Comparison of ENCODE assay signal across 8 cellular contexts in genomic region chr4:48173055-48173991, GRCh38. TPM values are rescaled to one million over a fixed set of nuclear protein-coding genes. Genes with fewer than 3 reads are reported as not detected.
DNase-seq lines count a peak whose midpoint lies in the region; ATAC-seq and TF ChIP-seq lines count a peak whose summit lies in the region.

No MANE protein-coding gene starts in this region.

- H3K4me3 ChIP-seq in CD8-positive, alpha-beta memory T cell (ENCODE audit: low read length) = no peak overlapping the region
- H3K4me3 ChIP-seq in astrocyte of the spinal cord (ENCODE audit: low read depth, low read length) = no peak overlapping the region
- no peak overlapping the region for H3K4me3 ChIP-seq in neural progenitor cell

- no peaks in the 10 kb centered on the region for H3F3A ChIP-seq in neural progenitor cell (ENCODE audit: low read depth)

- ATAC-seq in GM19463 (IDR thresholded peaks at IDR 0.05; ENCODE audit: unreplicated experiment) = peak; percentile 76
- ATAC-seq in HG03457 (IDR thresholded peaks at IDR 0.05; ENCODE audit: unreplicated experiment) = peak; percentile 74

- H3K27ac ChIP-seq in CD8-positive, alpha-beta memory T cell (ENCODE audit: low read depth, low read length) = peak overlapping the region; percentile 52
- H3K27ac ChIP-seq in neural progenitor cell = no peak overlapping the region

- DNase-seq in CD8-positive, alpha-beta memory T cell = no peak
- DNase-seq in astrocyte of the spinal cord (ENCODE audit: low read depth, low spot score) (peak; percentile 88), neural progenitor cell (ENCODE audit: low spot score) (peak; percentile 2), T-helper 1 cell (no peak), iPS-NIHi11 (ENCODE audit: low spot score) (no peak)
- DNase-seq in stimulated activated CD4-positive, alpha-beta T cell treated with anti-CD3 and anti-CD28 coated beads, Interleukin-4, amount 100 ng/mL, for 4 hours = no peak

- no peaks in the 10 kb centered on the region for H3K36me3 ChIP-seq in CD8-positive, alpha-beta memory T cell (ENCODE audit: insufficient read depth, low read length)
- H3K36me3 ChIP-seq in neural progenitor cell = no peaks in the 10 kb centered on the region

- H3K4me2 ChIP-seq in neural progenitor cell = no peak overlapping the region

- H4K20me1 ChIP-seq in neural progenitor cell (ENCODE audit: low read depth) = no peaks in the 10 kb centered on the region

- H3K4me1 ChIP-seq in CD8-positive, alpha-beta memory T cell (ENCODE audit: insufficient read depth, low read length) = no peaks in the 10 kb centered on the region
- H3K4me1 ChIP-seq in neural progenitor cell = no peaks in the 10 kb centered on the region

- H3K9me3 Mint-ChIP-seq in CD8-positive, alpha-beta memory T cell = no peaks in the 10 kb centered on the region
- no peaks in the 10 kb centered on the region for H3K9me3 Mint-ChIP-seq in neural progenitor cell

- H3K36me3 Mint-ChIP-seq in CD8-positive, alpha-beta memory T cell = peaks cover 0 to 2% (median under 1%) of the 10 kb centered on the region in 3 donors
- H3K36me3 Mint-ChIP-seq in neural progenitor cell = no peaks in the 10 kb centered on the region

- H3K79me2 ChIP-seq in neural progenitor cell (ENCODE audit: low read depth) = no peaks in the 10 kb centered on the region

- no peak overlapping the region for H3K4me3 Mint-ChIP-seq in CD8-positive, alpha-beta memory T cell
- H3K4me3 Mint-ChIP-seq in neural progenitor cell = no peak overlapping the region

- no peaks in the 10 kb centered on the region for H3K27me3 ChIP-seq in CD8-positive, alpha-beta memory T cell (ENCODE audit: insufficient read depth, low read length, poor library complexity, severe bottlenecking)
- no peaks in the 10 kb centered on the region for H3K27me3 ChIP-seq in neural progenitor cell

- H3K9ac ChIP-seq in neural progenitor cell = no peak overlapping the region

- peaks cover 0 to 3% (median 0%) of the 10 kb centered on the region in 3 donors for H3K4me1 Mint-ChIP-seq in CD8-positive, alpha-beta memory T cell
- peaks cover 8% of the 10 kb centered on the region for H3K4me1 Mint-ChIP-seq in neural progenitor cell

- H3K27me3 Mint-ChIP-seq in CD8-positive, alpha-beta memory T cell = peaks cover 0 to 3% of the 10 kb centered on the region in 2 donors
- no peaks in the 10 kb centered on the region for H3K27me3 Mint-ChIP-seq in neural progenitor cell (ENCODE audit: insufficient read depth, low read depth)

- no peak for TF ChIP-seq CTCF in astrocyte of the spinal cord (IDR thresholded peaks at IDR 0.05; ENCODE audit: low read depth, low read length)
- no peak for TF ChIP-seq CTCF in neural progenitor cell (IDR thresholded peaks at IDR 0.05)

- H3K9me3 ChIP-seq in CD8-positive, alpha-beta memory T cell (ENCODE audit: low read length) = no peaks in the 10 kb centered on the region
- H3K9me3 ChIP-seq in neural progenitor cell (ENCODE audit: low read depth) = no peaks in the 10 kb centered on the region

- CTCF ChIA-PET in CD8-positive, alpha-beta memory T cell (lab: Charles Lee) = no interaction called here

- H2AFZ ChIP-seq in neural progenitor cell (replicated peaks) = peak overlapping the region; percentile 23

- in situ Hi-C loops in astrocyte of the spinal cord (cut with HindIII; ENCODE audit: low sequenced_read_pairs) = no loop called here

- no peak overlapping the region for H3K27ac Mint-ChIP-seq in CD8-positive, alpha-beta memory T cell
- no peak overlapping the region for H3K27ac Mint-ChIP-seq in neural progenitor cell

- POLR2A ChIA-PET in CD8-positive, alpha-beta memory T cell (lab: Charles Lee) = no interaction called here

RNA-seq across cellular contexts. Expression of gene TXK, which starts 39.3 kb away (rescaled TPM):
- 1 to 10 TPM; 6.0 to 6.4 TPM for total RNA-seq in CD8-positive, alpha-beta memory T cell
- 70.0 TPM for polyA plus RNA-seq in CD8-positive, alpha-beta memory T cell
- not detected in 2 replicates for total RNA-seq in neural progenitor cell (ENCODE audit: low replicate concordance)

Comparison
In these comparisons a context has a peak if more than half of its experiments do, and no peak if none do; other contexts are left out.
1. DNase-seq: peak in astrocyte of the spinal cord (single experiment) and neural progenitor cell (single experiment); none in CD8-positive, alpha-beta memory T cell (0 of 5), T-helper 1 cell (0 of 5), stimulated activated CD4-positive, alpha-beta T cell treated with anti-CD3 and anti-CD28 coated beads, Interleukin-4, amount 100 ng/mL, for 4 hours (0 of 2) and iPS-NIHi11 (single experiment).